23 cellular contexts compared by ENCODE assay signal in genomic region chr2:69977208-69977607, GRCh38. TPM values are rescaled to one million over a fixed set of nuclear protein-coding genes. Genes with fewer than 3 reads are reported as not detected.
DNase-seq lines count a peak whose midpoint lies in the region; TF ChIP-seq lines count a peak whose summit lies in the region.
"Had no signal": no experiment of that assay in that cellular context is flagged by ENCODE, and none has a peak within 500 bp of the region (broad histone marks: within the 10 kb centered on the region; RNA-seq: fewer than 3 reads in every experiment).

No MANE protein-coding gene starts in this region.

- H3K9me3 Mint-ChIP-seq in activated naive CD4-positive, alpha-beta T cell treated with anti-CD3 and anti-CD28 coated beads, Interleukin-2, amount 10 ng/mL, durations not matched to agents 7 days and 5 days = no peaks in the 10 kb centered on the region
- H3K9me3 Mint-ChIP-seq: CD8-positive, alpha-beta memory T cell; IgD-negative memory B cell had no signal

- H3K36me3 Mint-ChIP-seq in activated naive CD4-positive, alpha-beta T cell treated with anti-CD3 and anti-CD28 coated beads, Interleukin-2, amount 10 ng/mL, durations not matched to agents 7 days and 5 days = peaks cover 1% of the 10 kb centered on the region

- intact Hi-C loops in dorsolateral prefrontal cortex (cut with DNase I) = no loop called here

- peak overlapping the region; percentile 49 for H3K27ac Mint-ChIP-seq in activated naive CD4-positive, alpha-beta T cell treated with anti-CD3 and anti-CD28 coated beads, Interleukin-2, amount 10 ng/mL, durations not matched to agents 7 days and 5 days
- H3K27ac Mint-ChIP-seq: CD8-positive, alpha-beta memory T cell; IgD-negative memory B cell had no signal

- CTCF ChIA-PET in activated naive CD4-positive, alpha-beta T cell treated with anti-CD3 and anti-CD28 coated beads, Interleukin-2, amount 10 ng/mL, durations not matched to agents 7 days and 5 days (lab: Charles Lee) = no interaction called here

- no peak for TF ChIP-seq CTCF in HL-60 (IDR thresholded peaks at IDR 0.05; ENCODE audit: insufficient read depth, low read length)
- peak; percentile 84 for TF ChIP-seq CTCF in neutrophil (IDR thresholded peaks at IDR 0.05)
- TF ChIP-seq CTCF in dorsolateral prefrontal cortex (IDR thresholded peaks at IDR 0.05 in 54 of 56, conservative IDR thresholded peaks at IDR 0.05 in 2 of 56; ENCODE audit: low read depth in 1 of 56, partially characterized antibody in 56 of 56) = no peak

- peaks cover 21% of the 10 kb centered on the region for H3K27me3 Mint-ChIP-seq in activated naive CD4-positive, alpha-beta T cell treated with anti-CD3 and anti-CD28 coated beads, Interleukin-2, amount 10 ng/mL, durations not matched to agents 7 days and 5 days
- H3K27me3 Mint-ChIP-seq: CD8-positive, alpha-beta memory T cell; IgD-negative memory B cell had no signal

- H3K9me3 ChIP-seq in neutrophil = no peaks in the 10 kb centered on the region
- H3K9me3 ChIP-seq: BLaER1 had no signal

- H3K4me1 ChIP-seq in neutrophil (ENCODE audit: control insufficient read depth in 1 of 2, insufficient read depth in 1 of 2, low read depth in 1 of 2, low read length in 1 of 2) = peaks cover 87 to 99% of the 10 kb centered on the region in 2 experiments
- H3K4me1 ChIP-seq: BLaER1 had no signal

- no peak for DNase-seq in activated naive CD4-positive, alpha-beta T cell treated with anti-CD3 and anti-CD28 coated beads, Interleukin-2, amount 10 ng/mL, durations not matched to agents 7 days and 5 days
- no peak for DNase-seq in activated naive CD4-positive, alpha-beta T cell treated with anti-CD3 and anti-CD28 coated beads, Interleukin-2, amount 50 U/mL, for 16 hours
- DNase-seq in HL-60 (ENCODE audit: low read depth in 1 of 2, low spot score in 1 of 2) (peak in 1 of 2 experiments; percentile 81), dorsolateral prefrontal cortex (no peak), GDM1 (lab: John Stamatoyannopoulos, UW) (no peak), NAMALWA (ENCODE audit: low spot score) (no peak)
- DNase-seq: CD8-positive, alpha-beta memory T cell; DMS 273 treated with DMSO at 0.1 percent for 48 hours; DMS79; EL; MV-4-11; NCI-H1105 treated with DMSO at 0.1 percent for 48 hours; NCI-H146; NCI-H2029; NCI-H446; NCI-H524 treated with DMSO at 0.1 percent for 48 hours; NCI-H774; NK-92 treated with Interleukin-12 subunit alpha and Interleukin-12 subunit beta, amount 100 ng/mL, for 24 hours; PC-3; Right ventricle myocardium superior had no signal

- H3K4me3 ChIP-seq in HL-60 (replicated peaks; ENCODE audit: insufficient read depth, low read length) = no peak overlapping the region
- H3K4me3 ChIP-seq in neutrophil (ENCODE audit: low read depth in 1 of 2, low read length in 1 of 2) = peak overlapping the region; percentile 25 to 31
- no peak overlapping the region for H3K4me3 ChIP-seq in dorsolateral prefrontal cortex
- H3K4me3 ChIP-seq: BLaER1 had no signal

- H3K27ac ChIP-seq in HL-60 (replicated peaks) (peak overlapping the region; percentile 74), neutrophil (peak overlapping the region; percentile 100), dorsolateral prefrontal cortex (peak overlapping the region in 1 of 59 donors; percentile 23)
- H3K27ac ChIP-seq: BLaER1 had no signal

- no peaks in the 10 kb centered on the region for H3K36me3 ChIP-seq in neutrophil
- H3K36me3 ChIP-seq: BLaER1 had no signal

- no peak overlapping the region for H3K4me3 Mint-ChIP-seq in activated naive CD4-positive, alpha-beta T cell treated with anti-CD3 and anti-CD28 coated beads, Interleukin-2, amount 10 ng/mL, durations not matched to agents 7 days and 5 days
- H3K4me3 Mint-ChIP-seq: CD8-positive, alpha-beta memory T cell; IgD-negative memory B cell had no signal

- peaks cover 21% of the 10 kb centered on the region for H3K4me1 Mint-ChIP-seq in activated naive CD4-positive, alpha-beta T cell treated with anti-CD3 and anti-CD28 coated beads, Interleukin-2, amount 10 ng/mL, durations not matched to agents 7 days and 5 days
- H3K4me1 Mint-ChIP-seq: IgD-negative memory B cell had no signal

- H3K27me3 ChIP-seq in HL-60 (ENCODE audit: insufficient read depth, poor library complexity, severe bottlenecking) (no peaks in the 10 kb centered on the region), neutrophil (no peaks in the 10 kb centered on the region), dorsolateral prefrontal cortex (no peaks in the 10 kb centered on the region)
- H3K27me3 ChIP-seq: BLaER1 had no signal

RNA-seq across cellular contexts. Expression of gene ASPRV1, which starts 15.8 kb away (rescaled TPM):
- 10 to 100 TPM in 26 of 120 experiments, 1 to 10 TPM in 94; 5.0 to 15.7 (median 8.2) TPM for total RNA-seq in dorsolateral prefrontal cortex
- total RNA-seq: PC-3 had no signal

Comparison
In these comparisons a context has a peak if more than half of its experiments do, and no peak if none do; other contexts are left out.
1. H3K4me3 ChIP-seq: peak in neutrophil (2 of 2); none in HL-60 (single experiment) and dorsolateral prefrontal cortex (0 of 59).